Comparison of ENCODE assay signal across 1 cellular context in the genomic region with DNA sequence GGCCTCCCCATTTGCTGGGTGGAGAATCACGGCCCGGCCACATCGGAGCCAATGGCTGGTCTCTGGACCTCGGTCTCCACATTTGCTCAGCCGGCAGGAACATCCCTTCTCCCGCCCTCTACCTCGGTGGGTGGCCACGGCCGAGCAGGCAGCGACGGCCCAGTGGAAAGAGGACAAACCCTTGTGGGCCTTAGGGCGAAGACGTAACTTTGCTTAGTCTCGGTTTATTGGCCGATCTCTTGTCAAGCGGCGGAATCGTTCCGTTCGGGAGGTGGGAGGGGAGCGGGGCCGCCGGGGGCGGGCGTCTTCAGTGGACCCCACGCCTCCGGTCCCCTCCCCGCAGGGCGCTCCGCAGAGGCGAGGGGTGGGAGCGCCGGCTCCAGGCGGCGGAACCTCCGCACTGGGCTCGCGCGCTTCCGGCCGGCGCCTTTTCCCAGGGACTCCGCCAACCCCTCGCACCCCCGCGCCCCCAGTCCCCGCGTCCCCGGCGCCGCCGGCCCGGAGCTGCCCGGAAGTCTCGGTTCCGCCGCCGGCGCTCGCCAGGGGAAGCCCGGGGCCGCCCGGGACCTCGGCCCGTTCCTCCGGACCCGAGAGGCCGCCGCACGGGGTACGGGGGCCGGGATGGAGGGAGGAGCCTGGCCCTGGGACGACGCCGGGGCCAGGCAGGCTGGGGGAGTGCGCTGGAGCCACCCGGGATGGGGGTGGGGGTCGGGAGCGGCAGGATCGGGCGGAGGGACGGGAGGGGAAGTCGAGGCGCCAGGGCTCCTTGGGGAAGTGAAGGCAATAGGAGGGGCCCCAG.
TF ChIP-seq lines count a peak whose summit lies in the region.

A gene with protein sequence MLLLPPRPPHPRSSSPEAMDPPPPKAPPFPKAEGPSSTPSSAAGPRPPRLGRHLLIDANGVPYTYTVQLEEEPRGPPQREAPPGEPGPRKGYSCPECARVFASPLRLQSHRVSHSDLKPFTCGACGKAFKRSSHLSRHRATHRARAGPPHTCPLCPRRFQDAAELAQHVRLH (plus strand): TSS at position 426 of the 799 bp plus-strand sequence. CDS start 1,507 bp downstream, outside the sequence.

TF ChIP-seq in A549, 52 proteins besides CTCF, POLR2A, EP300 and RAD21 (continued from another document):
- TF ChIP-seq, protein P1, sequence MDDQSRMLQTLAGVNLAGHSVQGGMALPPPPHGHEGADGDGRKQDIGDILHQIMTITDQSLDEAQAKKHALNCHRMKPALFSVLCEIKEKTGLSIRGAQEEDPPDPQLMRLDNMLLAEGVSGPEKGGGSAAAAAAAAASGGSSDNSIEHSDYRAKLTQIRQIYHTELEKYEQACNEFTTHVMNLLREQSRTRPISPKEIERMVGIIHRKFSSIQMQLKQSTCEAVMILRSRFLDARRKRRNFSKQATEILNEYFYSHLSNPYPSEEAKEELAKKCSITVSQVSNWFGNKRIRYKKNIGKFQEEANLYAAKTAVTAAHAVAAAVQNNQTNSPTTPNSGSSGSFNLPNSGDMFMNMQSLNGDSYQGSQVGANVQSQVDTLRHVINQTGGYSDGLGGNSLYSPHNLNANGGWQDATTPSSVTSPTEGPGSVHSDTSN (IDR thresholded peaks at IDR 0.05), result peak; percentile 80
- TF ChIP-seq RARB (CRISPR knock-in tag; IDR thresholded peaks at IDR 0.05) (no peak), NFE2L2 (conservative IDR thresholded peaks at IDR 0.05; ENCODE audit: low read length) (no peak), ZNF302 (CRISPR knock-in tag; IDR thresholded peaks at IDR 0.05) (no peak), EHF (CRISPR knock-in tag; IDR thresholded peaks at IDR 0.05) (no peak), KDM5A (IDR thresholded peaks at IDR 0.05) (0 out of 2 replicates have a peak, but pooled peaks have one; percentile 5), JUN (IDR thresholded peaks at IDR 0.05) (peak; percentile 79 to 99), TFCP2L1 (CRISPR knock-in tag; IDR thresholded peaks at IDR 0.05) (no peak)
- TF ChIP-seq, protein P2, sequence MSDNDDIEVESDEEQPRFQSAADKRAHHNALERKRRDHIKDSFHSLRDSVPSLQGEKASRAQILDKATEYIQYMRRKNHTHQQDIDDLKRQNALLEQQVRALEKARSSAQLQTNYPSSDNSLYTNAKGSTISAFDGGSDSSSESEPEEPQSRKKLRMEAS (IDR thresholded peaks at IDR 0.05), result 0 out of 2 replicates have a peak, but pooled peaks have one; percentile 32
- TF ChIP-seq, protein P3, sequence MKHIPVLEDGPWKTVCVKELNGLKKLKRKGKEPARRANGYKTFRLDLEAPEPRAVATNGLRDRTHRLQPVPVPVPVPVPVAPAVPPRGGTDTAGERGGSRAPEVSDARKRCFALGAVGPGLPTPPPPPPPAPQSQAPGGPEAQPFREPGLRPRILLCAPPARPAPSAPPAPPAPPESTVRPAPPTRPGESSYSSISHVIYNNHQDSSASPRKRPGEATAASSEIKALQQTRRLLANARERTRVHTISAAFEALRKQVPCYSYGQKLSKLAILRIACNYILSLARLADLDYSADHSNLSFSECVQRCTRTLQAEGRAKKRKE (CRISPR knock-in tag; IDR thresholded peaks at IDR 0.05; ENCODE audit: low read depth), result no peak
- TF ChIP-seq, protein P4, sequence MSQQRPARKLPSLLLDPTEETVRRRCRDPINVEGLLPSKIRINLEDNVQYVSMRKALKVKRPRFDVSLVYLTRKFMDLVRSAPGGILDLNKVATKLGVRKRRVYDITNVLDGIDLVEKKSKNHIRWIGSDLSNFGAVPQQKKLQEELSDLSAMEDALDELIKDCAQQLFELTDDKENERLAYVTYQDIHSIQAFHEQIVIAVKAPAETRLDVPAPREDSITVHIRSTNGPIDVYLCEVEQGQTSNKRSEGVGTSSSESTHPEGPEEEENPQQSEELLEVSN (IDR thresholded peaks at IDR 0.05; ENCODE audit: borderline replicate concordance, low read depth), result 0 out of 2 replicates have a peak, but pooled peaks have one; percentile 40
- TF ChIP-seq, protein P5, sequence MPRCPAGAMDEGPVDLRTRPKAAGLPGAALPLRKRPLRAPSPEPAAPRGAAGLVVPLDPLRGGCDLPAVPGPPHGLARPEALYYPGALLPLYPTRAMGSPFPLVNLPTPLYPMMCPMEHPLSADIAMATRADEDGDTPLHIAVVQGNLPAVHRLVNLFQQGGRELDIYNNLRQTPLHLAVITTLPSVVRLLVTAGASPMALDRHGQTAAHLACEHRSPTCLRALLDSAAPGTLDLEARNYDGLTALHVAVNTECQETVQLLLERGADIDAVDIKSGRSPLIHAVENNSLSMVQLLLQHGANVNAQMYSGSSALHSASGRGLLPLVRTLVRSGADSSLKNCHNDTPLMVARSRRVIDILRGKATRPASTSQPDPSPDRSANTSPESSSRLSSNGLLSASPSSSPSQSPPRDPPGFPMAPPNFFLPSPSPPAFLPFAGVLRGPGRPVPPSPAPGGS (IDR thresholded peaks at IDR 0.05), result peak; percentile 95
